In genomic region chr7:48087349-48087748, GRCh38 we compare ENCODE assay signal across 9 cellular contexts. TPM values are rescaled to one million over a fixed set of nuclear protein-coding genes. Genes with fewer than 3 reads are reported as not detected.
DNase-seq lines count a peak whose midpoint lies in the region; ATAC-seq and TF ChIP-seq lines count a peak whose summit lies in the region.
"Had no signal": no experiment of that assay in that cellular context is flagged by ENCODE, and none has a peak within 500 bp of the region (broad histone marks: within the 10 kb centered on the region; RNA-seq: fewer than 3 reads in every experiment).

No MANE protein-coding gene starts in this region.

- peak; percentile 62 for DNase-seq in activated CD8-positive, alpha-beta memory T cell treated with anti-CD3 and anti-CD28 coated beads, Interleukin-2, amount 10 ng/mL, durations not matched to agents 7 days and 5 days
- DNase-seq in activated CD8-positive, alpha-beta memory T cell treated with anti-CD3 and anti-CD28 coated beads, Interleukin-2, amount 50 U/mL, for 4 hours, result no peak
- no peak for DNase-seq in activated naive CD4-positive, alpha-beta T cell treated with anti-CD3 and anti-CD28 coated beads, Interleukin-2, amount 50 U/mL, for 72 hours (ENCODE audit: low spot score in 2 of 2)
- DNase-seq in mesendoderm, result peak; percentile 55
- DNase-seq in suprapubic skin (ENCODE audit: low spot score in 2 of 2), result no peak
- DNase-seq in NCI-H774 (lab: John Stamatoyannopoulos, UW), result no peak
- DNase-seq in NCI-H510A treated with DMSO at 0.1 percent for 48 hours (lab: John Stamatoyannopoulos, UW), result no peak

- H4K8ac ChIP-seq in mesendoderm (ENCODE audit: low read depth, low read length), result no peak overlapping the region

- H3K36me3 ChIP-seq in mesendoderm (ENCODE audit: control insufficient read depth, insufficient read depth, low read length) (peaks cover 1% of the 10 kb centered on the region), suprapubic skin (peaks cover 7% of the 10 kb centered on the region)

- peak overlapping the region; percentile 75 for H3K4me3 Mint-ChIP-seq in activated CD8-positive, alpha-beta memory T cell treated with anti-CD3 and anti-CD28 coated beads, Interleukin-2, amount 10 ng/mL, durations not matched to agents 7 days and 5 days

- H3K4ac ChIP-seq in mesendoderm (ENCODE audit: low read depth, low read length), result no peak overlapping the region

- peaks cover 4% of the 10 kb centered on the region for H3K4me1 ChIP-seq in mesendoderm (ENCODE audit: control insufficient read depth, low read depth, low read length)
- peaks cover 42% of the 10 kb centered on the region for H3K4me1 ChIP-seq in suprapubic skin

- peak; percentile 6 for ATAC-seq in activated CD8-positive, alpha-beta memory T cell treated with anti-CD3 and anti-CD28 coated beads, Interleukin-2, amount 10 ng/mL, durations not matched to agents 7 days and 5 days
- ATAC-seq in HG03139 (IDR thresholded peaks at IDR 0.05; ENCODE audit: unreplicated experiment), result peak; percentile 14
- peak in 1 of 2 donors; percentile 7 for ATAC-seq in activated naive CD4-positive, alpha-beta T cell treated with anti-CD3 and anti-CD28 coated beads, Interleukin-2, amount 50 U/mL, for 72 hours

- H2BK120ac ChIP-seq in mesendoderm (ENCODE audit: low read depth, low read length), result no peak overlapping the region

- H3K79me1 ChIP-seq in mesendoderm (ENCODE audit: low read length), result peaks cover 9% of the 10 kb centered on the region

- no peak overlapping the region for H2BK15ac ChIP-seq in mesendoderm (replicated peaks; ENCODE audit: low read depth)

- H2BK5ac ChIP-seq in mesendoderm (ENCODE audit: low read length), result no peak overlapping the region

- H3K9ac ChIP-seq in mesendoderm (ENCODE audit: low read length), result no peak overlapping the region

- TF ChIP-seq EP300 in suprapubic skin (IDR thresholded peaks at IDR 0.05), result no peak

- H3K4me3 ChIP-seq in mesendoderm (ENCODE audit: low read length) (no peak overlapping the region), suprapubic skin (no peak overlapping the region)

- peak overlapping the region; percentile 9 for H3K18ac ChIP-seq in mesendoderm (ENCODE audit: low read length)

- H3K4me2 ChIP-seq in mesendoderm (ENCODE audit: low read length), result no peak overlapping the region

- H3K27me3 Mint-ChIP-seq in activated CD8-positive, alpha-beta memory T cell treated with anti-CD3 and anti-CD28 coated beads, Interleukin-2, amount 10 ng/mL, durations not matched to agents 7 days and 5 days, result no peaks in the 10 kb centered on the region

- peak overlapping the region; percentile 62 for H3K27ac ChIP-seq in mesendoderm (ENCODE audit: low read depth, low read length)
- no peak overlapping the region for H3K27ac ChIP-seq in suprapubic skin

- no peaks in the 10 kb centered on the region for H3K9me3 Mint-ChIP-seq in activated CD8-positive, alpha-beta memory T cell treated with anti-CD3 and anti-CD28 coated beads, Interleukin-2, amount 10 ng/mL, durations not matched to agents 7 days and 5 days (ENCODE audit: low read depth)
- H3K9me3 Mint-ChIP-seq in activated naive CD4-positive, alpha-beta T cell treated with anti-CD3 and anti-CD28 coated beads, Interleukin-2, amount 50 U/mL, for 72 hours, result no peaks in the 10 kb centered on the region

- H3K9me3 ChIP-seq in suprapubic skin, result no peaks in the 10 kb centered on the region

- no peak overlapping the region for H3K23ac ChIP-seq in mesendoderm (ENCODE audit: low read length)

- peaks cover 8% of the 10 kb centered on the region for H3K79me2 ChIP-seq in mesendoderm (ENCODE audit: control insufficient read depth, insufficient read depth, low read length)

- H3K27me3 ChIP-seq in mesendoderm (ENCODE audit: insufficient read depth, low read length, poor library complexity) (no peaks in the 10 kb centered on the region), suprapubic skin (no peaks in the 10 kb centered on the region)

- peak overlapping the region; percentile 10 for H3K56ac ChIP-seq in mesendoderm (ENCODE audit: low read length)

- no peak for TF ChIP-seq POLR2A in suprapubic skin (IDR thresholded peaks at IDR 0.05)

- CTCF ChIA-PET in activated CD8-positive, alpha-beta memory T cell treated with anti-CD3 and anti-CD28 coated beads, Interleukin-2, amount 10 ng/mL, durations not matched to agents 7 days and 5 days (lab: Charles Lee), result interaction anchor here (1.0 to 3.1 kb wide), 8 partner anchors 9 to 142 kb away, joined by 3 to 17 read pairs (median 5); partner anchors contain the start of gene C7orf57

- peaks cover 29% of the 10 kb centered on the region for H3K36me3 Mint-ChIP-seq in activated CD8-positive, alpha-beta memory T cell treated with anti-CD3 and anti-CD28 coated beads, Interleukin-2, amount 10 ng/mL, durations not matched to agents 7 days and 5 days
- H3K36me3 Mint-ChIP-seq in activated naive CD4-positive, alpha-beta T cell treated with anti-CD3 and anti-CD28 coated beads, Interleukin-2, amount 50 U/mL, for 72 hours, result peaks cover 24 to 28% of the 10 kb centered on the region in 2 donors

- TF ChIP-seq CTCF in suprapubic skin (IDR thresholded peaks at IDR 0.05), result no peak

- H3K4me1 Mint-ChIP-seq in activated CD8-positive, alpha-beta memory T cell treated with anti-CD3 and anti-CD28 coated beads, Interleukin-2, amount 10 ng/mL, durations not matched to agents 7 days and 5 days, result peaks cover 72% of the 10 kb centered on the region

- peak overlapping the region; percentile 98 for H3K27ac Mint-ChIP-seq in activated CD8-positive, alpha-beta memory T cell treated with anti-CD3 and anti-CD28 coated beads, Interleukin-2, amount 10 ng/mL, durations not matched to agents 7 days and 5 days
- H3K27ac Mint-ChIP-seq in activated naive CD4-positive, alpha-beta T cell treated with anti-CD3 and anti-CD28 coated beads, Interleukin-2, amount 50 U/mL, for 72 hours, result peak overlapping the region; percentile 9 to 85

- H2AK5ac ChIP-seq in mesendoderm (ENCODE audit: low read length), result no peak overlapping the region

- WGBS in mesendoderm (ENCODE audit: extremely low coverage, insufficient coverage, low lambda C conversion rate), result no CpG with 5 or more reads among the region's 7 CpGs
- WGBS in suprapubic skin, result 87% methylated on average over 7 of the region's 7 CpGs

- no peak overlapping the region for H4K5ac ChIP-seq in mesendoderm (ENCODE audit: low read length)

RNA-seq across cellular contexts. Expression of gene UPP1, which starts 1.7 kb away (rescaled TPM):
- 10 to 100 TPM; 57.9 to 87.6 TPM for total RNA-seq in activated CD8-positive, alpha-beta memory T cell treated with anti-CD3 and anti-CD28 coated beads, Interleukin-2, amount 10 ng/mL, durations not matched to agents 7 days and 5 days
- total RNA-seq in activated naive CD4-positive, alpha-beta T cell treated with anti-CD3 and anti-CD28 coated beads, Interleukin-2, amount 50 U/mL, for 72 hours, result 10 to 100 TPM; 20.0 to 50.1 TPM
- polyA plus RNA-seq in mesendoderm (2013, experiment 1 of 2), result 28.8 TPM
- 31.4 TPM for polyA plus RNA-seq in mesendoderm (2013, experiment 2 of 2)
- 10 to 100 TPM in 1 of 4 donors, 1 to 10 TPM in 3; 2.2 to 11.9 (median 4.2) TPM for total RNA-seq in suprapubic skin

RNA-seq across cellular contexts. Expression of gene C7orf57, which starts 52.0 kb away (rescaled TPM):
- total RNA-seq in activated CD8-positive, alpha-beta memory T cell treated with anti-CD3 and anti-CD28 coated beads, Interleukin-2, amount 10 ng/mL, durations not matched to agents 7 days and 5 days, result under 1 TPM; 0.12 to 0.15 TPM
- total RNA-seq in activated naive CD4-positive, alpha-beta T cell treated with anti-CD3 and anti-CD28 coated beads, Interleukin-2, amount 50 U/mL, for 72 hours, result under 1 TPM in 1 of 2 donors, not detected in 1; 0.25 TPM
- polyA plus RNA-seq in mesendoderm (2013, experiment 1 of 2), result 0.20 TPM
- polyA plus RNA-seq in mesendoderm (2013, experiment 2 of 2), result 0.22 TPM
- not detected for total RNA-seq in suprapubic skin
- polyA plus RNA-seq: adipose tissue had no signal

RNA-seq across cellular contexts. Expression of gene SUN3, which starts 58.4 kb away (rescaled TPM):
- total RNA-seq in activated CD8-positive, alpha-beta memory T cell treated with anti-CD3 and anti-CD28 coated beads, Interleukin-2, amount 10 ng/mL, durations not matched to agents 7 days and 5 days, result not detected
- total RNA-seq in activated naive CD4-positive, alpha-beta T cell treated with anti-CD3 and anti-CD28 coated beads, Interleukin-2, amount 50 U/mL, for 72 hours, result not detected
- 0.13 TPM for polyA plus RNA-seq in mesendoderm (2013, experiment 1 of 2)
- polyA plus RNA-seq in mesendoderm (2013, experiment 2 of 2), result 0.10 TPM
- not detected for total RNA-seq in suprapubic skin
- polyA plus RNA-seq: adipose tissue had no signal

Comparison
In these comparisons a context has a peak if more than half of its experiments do, and no peak if none do; other contexts are left out.
1. DNase-seq: peak in activated CD8-positive, alpha-beta memory T cell treated with anti-CD3 and anti-CD28 coated beads, Interleukin-2, amount 10 ng/mL, durations not matched to agents 7 days and 5 days (single experiment) and mesendoderm (single experiment); none in activated CD8-positive, alpha-beta memory T cell treated with anti-CD3 and anti-CD28 coated beads, Interleukin-2, amount 50 U/mL, for 4 hours (single experiment), activated naive CD4-positive, alpha-beta T cell treated with anti-CD3 and anti-CD28 coated beads, Interleukin-2, amount 50 U/mL, for 72 hours (0 of 2), suprapubic skin (0 of 2), NCI-H774 (single experiment) and NCI-H510A treated with DMSO at 0.1 percent for 48 hours (single experiment).